Comparison of ENCODE assay signal across 1 cellular context in the genomic region with DNA sequence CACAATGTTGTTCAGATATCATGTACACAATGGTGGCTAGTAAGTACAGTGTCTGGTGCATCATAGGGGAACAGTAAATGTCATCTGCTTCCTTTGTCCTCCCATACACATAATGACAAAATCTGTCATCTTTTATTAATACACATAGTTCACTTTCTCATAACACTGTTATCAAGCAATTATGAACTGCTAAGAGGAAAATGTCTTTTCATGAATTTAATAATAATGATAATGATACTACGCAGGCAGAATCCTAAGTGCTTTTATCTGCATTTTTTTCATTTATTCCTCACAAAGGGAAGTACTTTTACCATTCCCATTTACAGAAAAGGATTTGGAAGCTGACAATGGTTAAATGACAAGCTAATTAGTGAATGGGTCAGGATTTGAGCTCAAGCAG.
A peak's percentile ranks its signal among the peaks of the same experiment; 100 is the strongest.
TF ChIP-seq lines count a peak whose summit lies in the region.

No MANE protein-coding gene starts in this region.

TF ChIP-seq in SK-N-SH, 30 proteins besides CTCF, POLR2A, EP300 and RAD21 (continued from another document):
- TF ChIP-seq CHD2 (IDR thresholded peaks at IDR 0.05; ENCODE audit: low read length, partially characterized antibody) (peak; percentile 54), USF1 (IDR thresholded peaks at IDR 0.05; ENCODE audit: borderline replicate concordance, low read depth) (no peak), FOXJ3 (CRISPR knock-in tag; IDR thresholded peaks at IDR 0.05) (peak; percentile 74; the same call in 1 of the 2 replicates), FOSL2 (IDR thresholded peaks at IDR 0.05; ENCODE audit: borderline replicate concordance, low read depth) (no peak)
TF ChIP-seq in SK-N-SH: peak in this region for 5.
